1 cellular context compared by ENCODE assay signal in genomic region chr2:3518496-3519254, GRCh38.
TF ChIP-seq lines count a peak whose summit lies in the region.

No MANE protein-coding gene starts in this region.

TF ChIP-seq in GM12878, 131 proteins besides CTCF, POLR2A, EP300 and RAD21 (continued from another document):
- TF ChIP-seq ZNF384 (IDR thresholded peaks at IDR 0.05; ENCODE audit: borderline replicate concordance, low read depth, low read length) (no peak), TAF1 (IDR thresholded peaks at IDR 0.05; ENCODE audit: borderline replicate concordance, low read depth, low read length) (peak; percentile 53; the same call in 1 of the 2 replicates), LARP7 (IDR thresholded peaks at IDR 0.05) (no peak), CEBPB (IDR thresholded peaks at IDR 0.05; ENCODE audit: borderline replicate concordance in 1 of 2, low read depth in 2 of 2, low read length in 2 of 2) (no peak), USF1 (IDR thresholded peaks at IDR 0.05; ENCODE audit: borderline replicate concordance, extremely low read length, insufficient read depth, low read depth, low read length) (no peak), MLLT1 (IDR thresholded peaks at IDR 0.05) (peak; percentile 81), TCF3 (IDR thresholded peaks at IDR 0.05; ENCODE audit: borderline replicate concordance, insufficient read depth, low read depth, low read length) (no peak), SIN3A (IDR thresholded peaks at IDR 0.05; ENCODE audit: low read depth, low read length) (0 out of 2 replicates have a peak, but pooled peaks have one; percentile 16), POLR2AphosphoS2 (IDR thresholded peaks at IDR 0.05; ENCODE audit: low read depth, low read length) (peak; percentile 94), NFYA (IDR thresholded peaks at IDR 0.05; ENCODE audit: borderline replicate concordance, low read depth, low read length) (no peak), IRF4 (IDR thresholded peaks at IDR 0.05; ENCODE audit: low read depth, low read length) (no peak), SUPT20H (IDR thresholded peaks at IDR 0.05; ENCODE audit: borderline replicate concordance, control insufficient read depth, low read depth, low read length) (no peak), GATAD2B (conservative IDR thresholded peaks at IDR 0.05; ENCODE audit: low read depth) (peak; percentile 33; the same call in 1 of the 2 replicates), MEF2A (IDR thresholded peaks at IDR 0.05; ENCODE audit: insufficient read depth, low read depth, low read length) (no peak), IKZF1 (conservative IDR thresholded peaks at IDR 0.05) (peak; percentile 100), IKZF2 (IDR thresholded peaks at IDR 0.05) (no peak), ATF2 (IDR thresholded peaks at IDR 0.05; ENCODE audit: low read length) (no peak), CBX5 (IDR thresholded peaks at IDR 0.05; ENCODE audit: low read depth) (no peak), CBX3 (IDR thresholded peaks at IDR 0.05; ENCODE audit: borderline replicate concordance, low read depth) (no peak), SKIL (IDR thresholded peaks at IDR 0.05; ENCODE audit: low read depth, poor library complexity, severe bottlenecking) (no peak), MTA3 (IDR thresholded peaks at IDR 0.05; ENCODE audit: borderline replicate concordance, low read length) (no peak), BHLHE40 (IDR thresholded peaks at IDR 0.05; ENCODE audit: borderline replicate concordance in 1 of 2, low read depth in 2 of 2, low read length in 1 of 2) (peak in 1 of 2 experiments; percentile 13; a peak in 2 of 4 replicates), MAX (IDR thresholded peaks at IDR 0.05; ENCODE audit: low read depth, low read length) (0 out of 2 replicates have a peak, but pooled peaks have one; percentile 14), SPI1 (IDR thresholded peaks at IDR 0.05; ENCODE audit: borderline replicate concordance, insufficient read depth, low read depth, low read length) (no peak), CHD2 (IDR thresholded peaks at IDR 0.05; ENCODE audit: borderline replicate concordance, low read depth, low read length) (peak; percentile 65; the same call in 1 of the 2 replicates), ATF3 (IDR thresholded peaks at IDR 0.05; ENCODE audit: borderline replicate concordance, extremely low read depth, low read depth, low read length) (peak; percentile 62; the same call in 1 of the 2 replicates)
